7 cellular contexts compared by ENCODE assay signal in the genomic region with DNA sequence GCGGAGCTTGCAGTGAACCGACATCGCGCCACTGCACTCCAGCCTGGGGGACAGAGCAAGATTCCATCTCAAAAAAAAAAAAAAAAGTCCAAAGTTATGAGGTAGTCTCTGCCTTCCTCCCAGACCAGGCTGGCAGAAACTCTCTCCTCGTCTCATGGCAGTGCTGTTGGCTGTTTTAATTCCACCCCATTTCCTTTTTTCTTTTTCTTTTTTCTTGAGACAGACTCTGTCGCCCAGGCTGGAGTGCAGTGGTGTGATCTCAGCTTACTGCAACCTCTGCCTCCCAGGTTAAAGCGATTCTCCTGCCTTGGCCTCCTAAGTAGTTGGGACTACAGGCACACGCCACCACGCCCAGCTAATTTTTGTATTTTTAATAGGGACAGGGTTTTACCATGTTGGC. TPM values are rescaled to one million over a fixed set of nuclear protein-coding genes. Genes with fewer than 3 reads are reported as not detected.
DNase-seq lines count a peak whose midpoint lies in the region; ATAC-seq, FAIRE-seq and TF ChIP-seq lines count a peak whose summit lies in the region.
"Not testable (repeated sequence)": the region's sequence is repeated elsewhere in the genome, so short reads cannot be mapped to it uniquely, and the experiment has no call there.

No MANE protein-coding gene starts in this region.

- not testable (repeated sequence) for TF ChIP-seq EP300 in K562 (IDR thresholded peaks at IDR 0.05; ENCODE audit: low read length)

- BruUV-seq in K562 (replicated peaks; lab: Mats Ljungman, UMichigan): not testable (repeated sequence)

- not testable (repeated sequence) for H3K9me1 ChIP-seq in K562 (ENCODE audit: control insufficient read depth, insufficient read depth, low read length)

- H3K4me3 ChIP-seq in HEK293 (ENCODE audit: low read depth, low read length); K562: not testable (repeated sequence)

- TF ChIP-seq RAD21 in K562 (CRISPR knock-in tag; conservative IDR thresholded peaks at IDR 0.05 in 1 of 2, IDR thresholded peaks at IDR 0.05 in 1 of 2): not testable (repeated sequence)

- in situ Hi-C loops in K562 (cut with MboI): not testable (repeated sequence)

- not testable (repeated sequence) for TF ChIP-seq POLR2A in K562 (conservative IDR thresholded peaks at IDR 0.05)

- intact Hi-C loops in K562 (cut with micrococcal nuclease): not testable (repeated sequence)
- intact Hi-C loops in natural killer cell (cut with micrococcal nuclease): loop anchor here (5.0 kb wide), 1 partner anchor 69 kb away; no protein-coding TSS in a partner anchor

- H3K4me1 ChIP-seq in HEK293 (ENCODE audit: control insufficient read depth, insufficient read depth, low read length): not testable (repeated sequence)
- peaks cover 0 to 51% of the 10 kb centered on the region in 2 experiments; a peak in 2 of 5 replicates for H3K4me1 ChIP-seq in K562 (replicated peaks in 1 of 2; ENCODE audit: control insufficient read depth in 2 of 2, insufficient read depth in 2 of 2, low read length in 2 of 2)

- WGBS in K562 (ENCODE audit: insufficient coverage, low coverage, missing lambda C conversion rate): 77% methylated on average over 9 of the region's 9 CpGs

- H3K9ac ChIP-seq in K562 (ENCODE audit: insufficient read depth in 1 of 2, low read depth in 2 of 2, low read length in 2 of 2): not testable (repeated sequence)

- H3K36me3 ChIP-seq in HEK293 (ENCODE audit: control insufficient read depth in 2 of 2, insufficient read depth in 1 of 2, low read length in 2 of 2) (peaks cover 0 to 79% of the 10 kb centered on the region in 2 experiments; a peak in 2 of 3 replicates), K562 (ENCODE audit: control insufficient read depth, insufficient read depth, low read length) (peaks cover 88% of the 10 kb centered on the region)

- H3K9me3 ChIP-seq in HEK293 (ENCODE audit: control insufficient read depth, insufficient read depth, low read depth, low read length); K562 (replicated peaks; ENCODE audit: control insufficient read depth, insufficient read depth, low read depth, low read length): not testable (repeated sequence)

- DNase-seq in activated CD8-positive, alpha-beta memory T cell treated with anti-CD3 and anti-CD28 coated beads, Interleukin-2, amount 10 ng/mL, durations not matched to agents 7 days and 5 days; K562 (ENCODE audit: extremely low read depth in 1 of 4, low spot score in 3 of 4); effector memory CD8-positive, alpha-beta T cell; natural killer cell: not testable (repeated sequence)
- DNase-seq in activated naive CD4-positive, alpha-beta T cell treated with anti-CD3 and anti-CD28 coated beads, Interleukin-2, amount 10 ng/mL, durations not matched to agents 7 days and 5 days: peak; percentile 4

- H3K4me1 Mint-ChIP-seq in activated CD8-positive, alpha-beta memory T cell treated with anti-CD3 and anti-CD28 coated beads, Interleukin-2, amount 10 ng/mL, durations not matched to agents 7 days and 5 days: peaks cover 19% of the 10 kb centered on the region
- H3K4me1 Mint-ChIP-seq in activated naive CD4-positive, alpha-beta T cell treated with anti-CD3 and anti-CD28 coated beads, Interleukin-2, amount 10 ng/mL, durations not matched to agents 7 days and 5 days: peaks cover 13% of the 10 kb centered on the region
- H3K4me1 Mint-ChIP-seq in effector memory CD8-positive, alpha-beta T cell (ENCODE audit: low read depth in 2 of 2): peaks cover 13 to 19% of the 10 kb centered on the region in 2 donors
- peaks cover 12 to 46% of the 10 kb centered on the region in 2 donors for H3K4me1 Mint-ChIP-seq in natural killer cell
- peaks cover 33% of the 10 kb centered on the region for H3K4me1 Mint-ChIP-seq in stimulated activated memory B cell treated with anti-CD40 and anti-IgM and Interleukin-4, amounts not matched to agents 10 μg/mL and 1 μg/mL and 100 μg/mL, for 72 hours

- POLR2A ChIA-PET in HEK293 (lab: Yijun Ruan, JAX): interaction anchor here (0.7 kb wide), 1 partner anchor 290 kb away, joined by 3 read pairs; a partner anchor contains a TSS
- POLR2A ChIA-PET in K562 (lab: Yijun Ruan, JAX): interaction anchor here (0.6 to 8.5 kb wide), 7 partner anchors 9 to 124 kb away, joined by 3 to 52 read pairs (median 4); a partner anchor contains a TSS

- not testable (repeated sequence) for H3K79me2 ChIP-seq in K562 (ENCODE audit: control insufficient read depth, insufficient read depth, low read length)

- not testable (repeated sequence) for H4K20me1 ChIP-seq in K562 (replicated peaks; ENCODE audit: control insufficient read depth, insufficient read depth, low read length)

- not testable (repeated sequence) for H3K4me2 ChIP-seq in K562 (ENCODE audit: insufficient read depth, low read length)

- not testable (repeated sequence) for FAIRE-seq in K562 (lab: Jason Lieb, UNC)

- peaks cover 19% of the 10 kb centered on the region for H3K36me3 Mint-ChIP-seq in activated CD8-positive, alpha-beta memory T cell treated with anti-CD3 and anti-CD28 coated beads, Interleukin-2, amount 10 ng/mL, durations not matched to agents 7 days and 5 days
- H3K36me3 Mint-ChIP-seq in activated naive CD4-positive, alpha-beta T cell treated with anti-CD3 and anti-CD28 coated beads, Interleukin-2, amount 10 ng/mL, durations not matched to agents 7 days and 5 days: peaks cover 30% of the 10 kb centered on the region
- peaks cover 52% of the 10 kb centered on the region for H3K36me3 Mint-ChIP-seq in effector memory CD8-positive, alpha-beta T cell (ENCODE audit: insufficient read depth)
- H3K36me3 Mint-ChIP-seq in natural killer cell: not testable (repeated sequence)
- H3K36me3 Mint-ChIP-seq in stimulated activated memory B cell treated with anti-CD40 and anti-IgM and Interleukin-4, amounts not matched to agents 10 μg/mL and 1 μg/mL and 100 μg/mL, for 72 hours: peaks cover 71% of the 10 kb centered on the region

- H2AFZ ChIP-seq in K562 (ENCODE audit: low read depth, low read length): not testable (repeated sequence)

- not testable (repeated sequence) for H3K27me3 Mint-ChIP-seq in activated CD8-positive, alpha-beta memory T cell treated with anti-CD3 and anti-CD28 coated beads, Interleukin-2, amount 10 ng/mL, durations not matched to agents 7 days and 5 days; activated naive CD4-positive, alpha-beta T cell treated with anti-CD3 and anti-CD28 coated beads, Interleukin-2, amount 10 ng/mL, durations not matched to agents 7 days and 5 days; effector memory CD8-positive, alpha-beta T cell; natural killer cell (ENCODE audit: low read depth in 2 of 2); stimulated activated memory B cell treated with anti-CD40 and anti-IgM and Interleukin-4, amounts not matched to agents 10 μg/mL and 1 μg/mL and 100 μg/mL, for 72 hours

- not testable (repeated sequence) for H3K27ac ChIP-seq in HEK293 (ENCODE audit: extremely low read depth, low read depth, low read length); K562 (ENCODE audit: extremely low read depth, low read depth, low read length)

- TF ChIP-seq CTCF in HEK293 (tag by site-specific recombination; IDR thresholded peaks at IDR 0.05); K562 (IDR thresholded peaks at IDR 0.05 in 2 of 3, conservative IDR thresholded peaks at IDR 0.05 in 1 of 3; ENCODE audit: insufficient read depth in 2 of 3, low read depth in 1 of 3, low read length in 3 of 3); natural killer cell (IDR thresholded peaks at IDR 0.05): not testable (repeated sequence)

- not testable (repeated sequence) for H3K27me3 ChIP-seq in K562 (ENCODE audit: control insufficient read depth in 2 of 2, insufficient read depth in 2 of 2, low read length in 2 of 2)

- H3K4me3 Mint-ChIP-seq in activated CD8-positive, alpha-beta memory T cell treated with anti-CD3 and anti-CD28 coated beads, Interleukin-2, amount 10 ng/mL, durations not matched to agents 7 days and 5 days; activated naive CD4-positive, alpha-beta T cell treated with anti-CD3 and anti-CD28 coated beads, Interleukin-2, amount 10 ng/mL, durations not matched to agents 7 days and 5 days; effector memory CD8-positive, alpha-beta T cell; natural killer cell; stimulated activated memory B cell treated with anti-CD40 and anti-IgM and Interleukin-4, amounts not matched to agents 10 μg/mL and 1 μg/mL and 100 μg/mL, for 72 hours: not testable (repeated sequence)

- H3K27ac Mint-ChIP-seq in activated CD8-positive, alpha-beta memory T cell treated with anti-CD3 and anti-CD28 coated beads, Interleukin-2, amount 10 ng/mL, durations not matched to agents 7 days and 5 days: peak overlapping the region; percentile 28
- H3K27ac Mint-ChIP-seq in activated naive CD4-positive, alpha-beta T cell treated with anti-CD3 and anti-CD28 coated beads, Interleukin-2, amount 10 ng/mL, durations not matched to agents 7 days and 5 days: not testable (repeated sequence)
- H3K27ac Mint-ChIP-seq in effector memory CD8-positive, alpha-beta T cell: peak overlapping the region; percentile 8 to 70
- peak overlapping the region; percentile 53 to 75 for H3K27ac Mint-ChIP-seq in natural killer cell
- H3K27ac Mint-ChIP-seq in stimulated activated memory B cell treated with anti-CD40 and anti-IgM and Interleukin-4, amounts not matched to agents 10 μg/mL and 1 μg/mL and 100 μg/mL, for 72 hours: peak overlapping the region; percentile 46

- ATAC-seq in activated CD8-positive, alpha-beta memory T cell treated with anti-CD3 and anti-CD28 coated beads, Interleukin-2, amount 10 ng/mL, durations not matched to agents 7 days and 5 days; K562; effector memory CD8-positive, alpha-beta T cell (replicated peaks); natural killer cell; stimulated activated memory B cell treated with anti-CD40 and anti-IgM and Interleukin-4, amounts not matched to agents 10 μg/mL and 1 μg/mL and 100 μg/mL, for 72 hours: not testable (repeated sequence)

- not testable (repeated sequence) for H3K9me3 Mint-ChIP-seq in activated CD8-positive, alpha-beta memory T cell treated with anti-CD3 and anti-CD28 coated beads, Interleukin-2, amount 10 ng/mL, durations not matched to agents 7 days and 5 days (ENCODE audit: low read depth); activated naive CD4-positive, alpha-beta T cell treated with anti-CD3 and anti-CD28 coated beads, Interleukin-2, amount 10 ng/mL, durations not matched to agents 7 days and 5 days; effector memory CD8-positive, alpha-beta T cell; natural killer cell; stimulated activated memory B cell treated with anti-CD40 and anti-IgM and Interleukin-4, amounts not matched to agents 10 μg/mL and 1 μg/mL and 100 μg/mL, for 72 hours

- CTCF ChIA-PET in HEK293 (lab: Yijun Ruan, JAX): interaction anchor here (1.0 to 1.4 kb wide), 2 partner anchors 245 to 260 kb away, joined by 3 read pairs; a partner anchor contains a TSS
- CTCF ChIA-PET in activated CD8-positive, alpha-beta memory T cell treated with anti-CD3 and anti-CD28 coated beads, Interleukin-2, amount 10 ng/mL, durations not matched to agents 7 days and 5 days (lab: Charles Lee); activated naive CD4-positive, alpha-beta T cell treated with anti-CD3 and anti-CD28 coated beads, Interleukin-2, amount 10 ng/mL, durations not matched to agents 7 days and 5 days (lab: Charles Lee); K562 (lab: Yijun Ruan, JAX; ENCODE audit: low intra/inter-chr PET ratio): not testable (repeated sequence)

RNA-seq across cellular contexts. Expression of a gene that starts 27.0 kb away (rescaled TPM):
- total RNA-seq in activated CD8-positive, alpha-beta memory T cell treated with anti-CD3 and anti-CD28 coated beads, Interleukin-2, amount 10 ng/mL, durations not matched to agents 7 days and 5 days: 10 to 100 TPM; 55.7 to 61.2 TPM
- total RNA-seq in K562 (2011; cell fraction: chromatin; rRNA removed; ENCODE audit: low replicate concordance): 1,132 and 1,539 TPM in 2 replicates
- total RNA-seq in K562 (2011; cell fraction: nucleolus; rRNA removed): 736 and 826 TPM in 2 replicates
- 718 and 814 TPM in 2 replicates for total RNA-seq in K562 (2011; cell fraction: nucleoplasm; rRNA removed)
- total RNA-seq in K562 (2014; rRNA removed): 174 and 195 TPM in 2 replicates
- 104 and 115 TPM in 2 replicates for total RNA-seq in K562 (2014; rRNA removed; fragmentation: Illumina TruSeq; extraction: Trizol)
- total RNA-seq in K562 (2015; rRNA removed; fragmentation: Illumina TruSeq; extraction: Trizol): 170 and 172 TPM in 2 replicates
- total RNA-seq in K562 (2021): 251 and 267 TPM in 2 replicates
- 193 and 247 TPM in 2 replicates for polyA plus RNA-seq in K562 (2011; rRNA removed)
- polyA plus RNA-seq in K562 (2011; cell fraction: cytosol; rRNA removed): 143 and 211 TPM in 2 replicates
- polyA plus RNA-seq in K562 (2011; cell fraction: nucleus; rRNA removed): 801 and 951 TPM in 2 replicates
- polyA plus RNA-seq in K562 (2012): 185 and 193 TPM in 2 replicates
- 250 and 261 TPM in 2 replicates for polyA plus RNA-seq in K562 (2014; fragmentation: Illumina TruSeq; extraction: Trizol)
- polyA plus RNA-seq in K562 (2014; fragmentation: Nextera tagmentation; extraction: Ambion mirVana): 10 to 100 TPM; 13.2 to 28.8 TPM
- polyA plus RNA-seq in K562 (2014; rRNA removed): 268 and 298 TPM in 2 replicates
- 228 and 271 TPM in 2 replicates for polyA minus RNA-seq in K562 (2011; rRNA and poly(A)+ RNA removed)
- polyA minus RNA-seq in K562 (2011; cell fraction: cytosol; rRNA and poly(A)+ RNA removed): 95.6 and 98.4 TPM in 2 replicates
- polyA minus RNA-seq in K562 (2011; cell fraction: nucleus; rRNA and poly(A)+ RNA removed): 325 and 509 TPM in 2 replicates
- 100 to 1,000 TPM; 101 to 127 (median 124) TPM for total RNA-seq in natural killer cell

RNA-seq across cellular contexts. Expression of a gene that starts 42.7 kb away (rescaled TPM):
- total RNA-seq in activated CD8-positive, alpha-beta memory T cell treated with anti-CD3 and anti-CD28 coated beads, Interleukin-2, amount 10 ng/mL, durations not matched to agents 7 days and 5 days: 10 to 100 TPM in 1 of 2 experiments, 1 to 10 TPM in 1; 7.2 to 21.6 TPM
- total RNA-seq in K562 (2011; cell fraction: chromatin; rRNA removed; ENCODE audit: low replicate concordance): 4.4 and 6.2 TPM in 2 replicates
- total RNA-seq in K562 (2011; cell fraction: nucleolus; rRNA removed): 3.0 TPM in 2 replicates
- 4.6 and 4.7 TPM in 2 replicates for total RNA-seq in K562 (2011; cell fraction: nucleoplasm; rRNA removed)
- 0.18 and 0.49 TPM in 2 replicates for total RNA-seq in K562 (2014; rRNA removed)
- 0.41 and 0.47 TPM in 2 replicates for total RNA-seq in K562 (2014; rRNA removed; fragmentation: Illumina TruSeq; extraction: Trizol)
- total RNA-seq in K562 (2015; rRNA removed; fragmentation: Illumina TruSeq; extraction: Trizol): 0.15 and 0.25 TPM in 2 replicates
- 0.53 and 0.54 TPM in 2 replicates for total RNA-seq in K562 (2021)
- polyA plus RNA-seq in K562 (2011; rRNA removed): 2.2 and 2.4 TPM in 2 replicates
- polyA plus RNA-seq in K562 (2011; cell fraction: cytosol; rRNA removed): 0.63 and 1.4 TPM in 2 replicates
- 1.9 and 2.6 TPM in 2 replicates for polyA plus RNA-seq in K562 (2011; cell fraction: nucleus; rRNA removed)
- 0.59 and 4.0 TPM in 2 replicates for polyA plus RNA-seq in K562 (2012)
- 0.46 TPM in 2 replicates for polyA plus RNA-seq in K562 (2014; fragmentation: Illumina TruSeq; extraction: Trizol)
- polyA plus RNA-seq in K562 (2014; fragmentation: Nextera tagmentation; extraction: Ambion mirVana): under 1 TPM; 0.07 to 0.10 TPM
- 0.36 and 1.7 TPM in 2 replicates for polyA plus RNA-seq in K562 (2014; rRNA removed)
- polyA minus RNA-seq in K562 (2011; rRNA and poly(A)+ RNA removed): 1.4 and 3.0 TPM in 2 replicates
- polyA minus RNA-seq in K562 (2011; cell fraction: cytosol; rRNA and poly(A)+ RNA removed): 0.46 and 0.67 TPM in 2 replicates
- 0.67 and 1.00 TPM in 2 replicates for polyA minus RNA-seq in K562 (2011; cell fraction: nucleus; rRNA and poly(A)+ RNA removed)
- total RNA-seq in natural killer cell: 10 to 100 TPM; 59.9 to 86.3 (median 68.8) TPM

RNA-seq across cellular contexts. Expression of a gene that starts 50.8 kb away (rescaled TPM):
- total RNA-seq in activated CD8-positive, alpha-beta memory T cell treated with anti-CD3 and anti-CD28 coated beads, Interleukin-2, amount 10 ng/mL, durations not matched to agents 7 days and 5 days: 10 to 100 TPM; 78.7 to 79.1 TPM
- total RNA-seq in K562 (2011; cell fraction: chromatin; rRNA removed; ENCODE audit: low replicate concordance): 72.2 and 221 TPM in 2 replicates
- 489 and 555 TPM in 2 replicates for total RNA-seq in K562 (2011; cell fraction: nucleolus; rRNA removed)
- total RNA-seq in K562 (2011; cell fraction: nucleoplasm; rRNA removed): 263 and 279 TPM in 2 replicates
- total RNA-seq in K562 (2014; rRNA removed) (894 and 989 TPM in 2 replicates), K562 (2014; rRNA removed; fragmentation: Illumina TruSeq; extraction: Trizol) (41.9 and 82.9 TPM in 2 replicates), K562 (2015; rRNA removed; fragmentation: Illumina TruSeq; extraction: Trizol) (135 and 153 TPM in 2 replicates), K562 (2021) (551 and 557 TPM in 2 replicates), natural killer cell (10 to 100 TPM; 38.3 to 55.8 (median 40.3) TPM)
- polyA plus RNA-seq in K562 (2011; rRNA removed) (124 and 218 TPM in 2 replicates), K562 (2014; fragmentation: Illumina TruSeq; extraction: Trizol) (33.8 and 82.2 TPM in 2 replicates), K562 (2014; fragmentation: Nextera tagmentation; extraction: Ambion mirVana) (10 to 100 TPM; 15.1 to 34.8 TPM), K562 (2014; rRNA removed) (666 and 827 TPM in 2 replicates)
- 273 and 603 TPM in 2 replicates for polyA plus RNA-seq in K562 (2011; cell fraction: cytosol; rRNA removed)
- polyA plus RNA-seq in K562 (2011; cell fraction: nucleus; rRNA removed): 110 and 123 TPM in 2 replicates
- polyA plus RNA-seq in K562 (2012): 384 and 632 TPM in 2 replicates
- 50.1 and 80.5 TPM in 2 replicates for polyA minus RNA-seq in K562 (2011; rRNA and poly(A)+ RNA removed)
- polyA minus RNA-seq in K562 (2011; cell fraction: cytosol; rRNA and poly(A)+ RNA removed): 107 and 114 TPM in 2 replicates
- 37.7 and 69.6 TPM in 2 replicates for polyA minus RNA-seq in K562 (2011; cell fraction: nucleus; rRNA and poly(A)+ RNA removed)
